In genomic region chr19:35901055-35901644, GRCh38 we compare ENCODE assay signal across 9 cellular contexts. TPM values are rescaled to one million over a fixed set of nuclear protein-coding genes. Genes with fewer than 3 reads are reported as not detected.
DNase-seq lines count a peak whose midpoint lies in the region; ATAC-seq and TF ChIP-seq lines count a peak whose summit lies in the region.
"Had no signal": no experiment of that assay in that cellular context is flagged by ENCODE, and none has a peak within 500 bp of the region (broad histone marks: within the 10 kb centered on the region; RNA-seq: fewer than 3 reads in every experiment).

No MANE protein-coding gene starts in this region.

- peak overlapping the region; percentile 83 for H3K4me3 ChIP-seq in HAP-1
- peak overlapping the region; percentile 93 for H3K4me3 ChIP-seq in adipocyte (ENCODE audit: low read length)
- peak overlapping the region in 1 of 2 donors; percentile 80 for H3K4me3 ChIP-seq in left lung

- no peak for TF ChIP-seq CTCF in left lung (IDR thresholded peaks at IDR 0.05)

- H3K27me3 ChIP-seq in HAP-1 (ENCODE audit: low read depth) (no peaks in the 10 kb centered on the region), adipocyte (replicated peaks; ENCODE audit: control insufficient read depth, insufficient read depth, low read length) (no peaks in the 10 kb centered on the region), left lung (no peaks in the 10 kb centered on the region)

- H3K4me1 ChIP-seq in HAP-1 (peaks cover 7% of the 10 kb centered on the region; the same call in 1 of the 2 replicates), adipocyte (ENCODE audit: control insufficient read depth, insufficient read depth, low read length) (peaks cover 34% of the 10 kb centered on the region), left lung (peaks cover 13 to 79% of the 10 kb centered on the region in 2 donors)

- H3K27ac ChIP-seq in left lung, result peak overlapping the region; percentile 91 to 96

- DNase-seq in A172 (ENCODE audit: low spot score) (peak; percentile 77), HAP-1 (ENCODE audit: low spot score in 2 of 2) (no peak), adipocyte (ENCODE audit: low read depth) (peak; percentile 84), left lung (peak in 1 of 2 donors; percentile 62), NCI-H1694 (lab: John Stamatoyannopoulos, UW) (no peak)
- DNase-seq in effector CD4-positive, alpha-beta T cell, result no peak

- intact Hi-C loops in left lung (cut with DNase I), result no loop called here

- peak overlapping the region; percentile 92 for H3K9ac ChIP-seq in adipocyte (ENCODE audit: low read length)

- H3K9me3 ChIP-seq in HAP-1, result no peaks in the 10 kb centered on the region
- no peaks in the 10 kb centered on the region for H3K9me3 ChIP-seq in adipocyte (ENCODE audit: control insufficient read depth, low read length)
- H3K9me3 ChIP-seq in left lung, result no peaks in the 10 kb centered on the region

- ATAC-seq in left lung (no peak), HG03460 (IDR thresholded peaks at IDR 0.05; ENCODE audit: unreplicated experiment) (no peak), HG03571 (IDR thresholded peaks at IDR 0.05; ENCODE audit: unreplicated experiment) (no peak)

- in situ Hi-C loops in HAP-1 (cut with MboI; ENCODE audit: low sequenced_read_pairs), result no loop called here

- H3K36me3 ChIP-seq in HAP-1 (replicated peaks) (peaks cover 14% of the 10 kb centered on the region), adipocyte (ENCODE audit: control insufficient read depth, insufficient read depth, low read length, severe bottlenecking) (peaks cover 12% of the 10 kb centered on the region), left lung (peaks cover 0 to 19% of the 10 kb centered on the region in 2 donors)

RNA-seq across cellular contexts. Expression of gene NFKBID, which starts 0.8 kb away (rescaled TPM):
- 1.7 and 2.3 TPM in 2 replicates for total RNA-seq in A172 (2014; rRNA removed; shearing (Covaris generic))
- total RNA-seq in left lung, result 10 to 100 TPM; 11.8 to 19.1 TPM

RNA-seq across cellular contexts. Expression of gene HCST, which starts 1.2 kb away (rescaled TPM):
- 0.69 TPM in 1 of 2 replicates, not detected in the other for total RNA-seq in A172 (2014; rRNA removed; shearing (Covaris generic))
- 10 to 100 TPM; 24.7 to 26.0 TPM for total RNA-seq in left lung

RNA-seq across cellular contexts. Expression of gene TYROBP, which starts 6.9 kb away (rescaled TPM):
- total RNA-seq in A172 (2014; rRNA removed; shearing (Covaris generic)), result not detected in 2 replicates
- total RNA-seq in left lung, result 100 to 1,000 TPM; 205 to 407 TPM
- total RNA-seq: bronchial epithelial cell had no signal

RNA-seq across cellular contexts. Expression of gene APLP1, which starts 32.8 kb away (rescaled TPM):
- 39.8 and 52.5 TPM in 2 replicates for total RNA-seq in A172 (2014; rRNA removed; shearing (Covaris generic))
- total RNA-seq in left lung, result 1 to 10 TPM; 3.0 to 8.6 TPM

RNA-seq across cellular contexts. Expression of gene LRFN3, which starts 35.0 kb away (rescaled TPM):
- 4.6 and 8.2 TPM in 2 replicates for total RNA-seq in A172 (2014; rRNA removed; shearing (Covaris generic))
- total RNA-seq in left lung, result 10 to 100 TPM; 12.2 to 14.8 TPM

Comparison
In these comparisons a context has a peak if more than half of its experiments do, and no peak if none do; other contexts are left out.
1. DNase-seq: peak in A172 (single experiment) and adipocyte (single experiment); none in HAP-1 (0 of 2), NCI-H1694 (single experiment) and effector CD4-positive, alpha-beta T cell (single experiment).
2. RNA of gene HCST, which starts 1.2 kb away (total RNA-seq): 24.7 to 26.0 TPM in left lung; 0.69 TPM in A172; every median in the first group is over 10 times any median in the second.
3. RNA of gene TYROBP, which starts 6.9 kb away (total RNA-seq): 205 to 407 TPM in left lung; not detected in A172; every median in the first group is over 100 times any median in the second.